In genomic region chr17:8141046-8141445, GRCh38 we compare ENCODE assay signal across 21 cellular contexts. TPM values are rescaled to one million over a fixed set of nuclear protein-coding genes. Genes with fewer than 3 reads are reported as not detected.
DNase-seq lines count a peak whose midpoint lies in the region; ATAC-seq and TF ChIP-seq lines count a peak whose summit lies in the region.
"Had no signal": no experiment of that assay in that cellular context is flagged by ENCODE, and none has a peak within 500 bp of the region (broad histone marks: within the 10 kb centered on the region; RNA-seq: fewer than 3 reads in every experiment).

No MANE protein-coding gene starts in this region.

- no peak overlapping the region for H3K4me3 Mint-ChIP-seq in activated naive CD8-positive, alpha-beta T cell treated with anti-CD3 and anti-CD28 coated beads, Interleukin-2, amount 10 ng/mL, durations not matched to agents 7 days and 5 days
- no peak overlapping the region for H3K4me3 Mint-ChIP-seq in activated naive CD8-positive, alpha-beta T cell treated with anti-CD3 and anti-CD28 coated beads for 36 hours
- H3K4me3 Mint-ChIP-seq in chondrocyte (ENCODE audit: unreplicated experiment), result no peak overlapping the region
- peak overlapping the region; percentile 31 for H3K4me3 Mint-ChIP-seq in neural crest cell
- H3K4me3 Mint-ChIP-seq: activated B cell treated with CpG ODN at 0.5 μM for 24 hours, CD14-positive monocyte, endodermal cell had no signal

- TF ChIP-seq CTCF in chondrocyte (IDR thresholded peaks at IDR 0.05), result no peak
- TF ChIP-seq CTCF in neural crest cell (conservative IDR thresholded peaks at IDR 0.05), result no peak
- no peak for TF ChIP-seq CTCF in tibial artery (IDR thresholded peaks at IDR 0.05)

- no peak for ATAC-seq in activated naive CD8-positive, alpha-beta T cell treated with anti-CD3 and anti-CD28 coated beads, Interleukin-2, amount 10 ng/mL, durations not matched to agents 7 days and 5 days (ENCODE audit: low read depth)
- no peak for ATAC-seq in HG02571 (IDR thresholded peaks at IDR 0.05; ENCODE audit: unreplicated experiment)

- H3K27ac ChIP-seq in tibial artery, result peak overlapping the region; percentile 81 to 83

- intact Hi-C loops in tibial artery (cut with DNase I; ENCODE audit: low total_unique reads), result no loop called here

- peaks cover 4% of the 10 kb centered on the region for H3K4me1 Mint-ChIP-seq in activated naive CD8-positive, alpha-beta T cell treated with anti-CD3 and anti-CD28 coated beads, Interleukin-2, amount 10 ng/mL, durations not matched to agents 7 days and 5 days
- H3K4me1 Mint-ChIP-seq in activated naive CD8-positive, alpha-beta T cell treated with anti-CD3 and anti-CD28 coated beads for 36 hours, result peaks cover 4% of the 10 kb centered on the region
- H3K4me1 Mint-ChIP-seq in chondrocyte (ENCODE audit: low read depth) (no peaks in the 10 kb centered on the region), neural crest cell (no peaks in the 10 kb centered on the region)
- H3K4me1 Mint-ChIP-seq: activated B cell treated with CpG ODN at 0.5 μM for 24 hours, CD14-positive monocyte, endodermal cell had no signal

- peaks cover 67 to 69% (median 68%) of the 10 kb centered on the region in 3 donors for H3K36me3 ChIP-seq in tibial artery

- H3K9me3 Mint-ChIP-seq in activated naive CD8-positive, alpha-beta T cell treated with anti-CD3 and anti-CD28 coated beads, Interleukin-2, amount 10 ng/mL, durations not matched to agents 7 days and 5 days, result no peaks in the 10 kb centered on the region
- H3K9me3 Mint-ChIP-seq in activated naive CD8-positive, alpha-beta T cell treated with anti-CD3 and anti-CD28 coated beads for 36 hours, result no peaks in the 10 kb centered on the region
- H3K9me3 Mint-ChIP-seq in chondrocyte (ENCODE audit: low read depth) (no peaks in the 10 kb centered on the region), neural crest cell (no peaks in the 10 kb centered on the region)
- H3K9me3 Mint-ChIP-seq: activated B cell treated with CpG ODN at 0.5 μM for 24 hours, CD14-positive monocyte, endodermal cell had no signal

- H3K27me3 ChIP-seq in tibial artery, result no peaks in the 10 kb centered on the region
- H3K27me3 ChIP-seq: testis had no signal

- H3K4me3 ChIP-seq in tibial artery, result no peak overlapping the region
- H3K4me3 ChIP-seq: testis had no signal

- peak overlapping the region; percentile 24 for H3K27ac Mint-ChIP-seq in activated naive CD8-positive, alpha-beta T cell treated with anti-CD3 and anti-CD28 coated beads, Interleukin-2, amount 10 ng/mL, durations not matched to agents 7 days and 5 days
- H3K27ac Mint-ChIP-seq in activated naive CD8-positive, alpha-beta T cell treated with anti-CD3 and anti-CD28 coated beads for 36 hours, result no peak overlapping the region
- H3K27ac Mint-ChIP-seq in chondrocyte (ENCODE audit: unreplicated experiment), result peak overlapping the region; percentile 59
- H3K27ac Mint-ChIP-seq in neural crest cell (ENCODE audit: unreplicated experiment), result peak overlapping the region; percentile 44
- H3K27ac Mint-ChIP-seq: activated B cell treated with CpG ODN at 0.5 μM for 24 hours, endodermal cell had no signal

- H3K4me1 ChIP-seq in tibial artery, result peaks cover 0 to 55% (median 28%) of the 10 kb centered on the region in 4 donors
- H3K4me1 ChIP-seq: testis had no signal

- H3K36me3 Mint-ChIP-seq in activated naive CD8-positive, alpha-beta T cell treated with anti-CD3 and anti-CD28 coated beads, Interleukin-2, amount 10 ng/mL, durations not matched to agents 7 days and 5 days, result peaks cover 5% of the 10 kb centered on the region
- H3K36me3 Mint-ChIP-seq in activated naive CD8-positive, alpha-beta T cell treated with anti-CD3 and anti-CD28 coated beads for 36 hours, result peaks cover 10% of the 10 kb centered on the region
- H3K36me3 Mint-ChIP-seq in chondrocyte (ENCODE audit: low read depth) (peaks cover 30% of the 10 kb centered on the region), neural crest cell (ENCODE audit: low read depth) (peaks cover under 1% of the 10 kb centered on the region)

- H3K27me3 Mint-ChIP-seq in activated naive CD8-positive, alpha-beta T cell treated with anti-CD3 and anti-CD28 coated beads, Interleukin-2, amount 10 ng/mL, durations not matched to agents 7 days and 5 days, result peaks cover 3% of the 10 kb centered on the region
- H3K27me3 Mint-ChIP-seq in activated naive CD8-positive, alpha-beta T cell treated with anti-CD3 and anti-CD28 coated beads for 36 hours, result peaks cover 4% of the 10 kb centered on the region
- no peaks in the 10 kb centered on the region for H3K27me3 Mint-ChIP-seq in chondrocyte (ENCODE audit: low read depth)
- H3K27me3 Mint-ChIP-seq in neural crest cell (ENCODE audit: low read depth), result peaks cover 3% of the 10 kb centered on the region
- H3K27me3 Mint-ChIP-seq: activated B cell treated with CpG ODN at 0.5 μM for 24 hours had no signal

- POLR2A ChIA-PET in activated naive CD8-positive, alpha-beta T cell treated with anti-CD3 and anti-CD28 coated beads, Interleukin-2, amount 10 ng/mL, durations not matched to agents 7 days and 5 days (lab: Charles Lee), result interaction anchor here (1.1 to 4.5 kb wide), 5 partner anchors 10 to 32 kb away, joined by 3 to 39 read pairs (median 5); no protein-coding TSS in a partner anchor

- no peaks in the 10 kb centered on the region for H3K9me3 ChIP-seq in tibial artery
- H3K9me3 ChIP-seq: testis had no signal

- no peak for DNase-seq in activated naive CD8-positive, alpha-beta T cell treated with anti-CD3 and anti-CD28 coated beads, Interleukin-2, amount 10 ng/mL, durations not matched to agents 7 days and 5 days
- no peak for DNase-seq in activated naive CD8-positive, alpha-beta T cell treated with anti-CD3 and anti-CD28 coated beads for 36 hours
- no peak for DNase-seq in chondrocyte (ENCODE audit: low spot score)
- DNase-seq in neural crest cell (ENCODE audit: low read depth, low spot score), result no peak
- peak; percentile 25 to 76 for DNase-seq in tibial artery
- DNase-seq in cortex of kidney (lab: John Stamatoyannopoulos, UW), result no peak
- DNase-seq in ureter (ENCODE audit: low spot score), result no peak
- DNase-seq: activated B cell treated with CpG ODN at 0.5 μM for 24 hours; central memory CD4-positive, alpha-beta T cell; DMS79; hippocampal formation; KG1; kidney; midbrain; NCI-H524; SIG-M5; testis had no signal

RNA-seq across cellular contexts. Expression of gene PER1, which starts 11.2 kb away (rescaled TPM):
- 10 to 100 TPM; 52.7 to 53.6 TPM for total RNA-seq in activated naive CD8-positive, alpha-beta T cell treated with anti-CD3 and anti-CD28 coated beads, Interleukin-2, amount 10 ng/mL, durations not matched to agents 7 days and 5 days
- 10 to 100 TPM; 55.7 to 56.1 TPM for total RNA-seq in activated naive CD8-positive, alpha-beta T cell treated with anti-CD3 and anti-CD28 coated beads for 36 hours
- total RNA-seq in chondrocyte (68.0 to 87.6 TPM (median 75.9 TPM) in 3 replicates), neural crest cell (38.3 and 51.6 TPM in 2 replicates), ureter (152 TPM)

RNA-seq across cellular contexts. Expression of gene HES7, which starts 17.1 kb away (rescaled TPM):
- total RNA-seq in activated naive CD8-positive, alpha-beta T cell treated with anti-CD3 and anti-CD28 coated beads, Interleukin-2, amount 10 ng/mL, durations not matched to agents 7 days and 5 days, result under 1 TPM; 0.23 to 0.75 TPM
- total RNA-seq in activated naive CD8-positive, alpha-beta T cell treated with anti-CD3 and anti-CD28 coated beads for 36 hours, result 1 to 10 TPM; 1.9 to 2.0 TPM
- total RNA-seq in chondrocyte (0.51 to 1.5 TPM (median 0.70 TPM) in 3 replicates), neural crest cell (0.41 and 0.56 TPM in 2 replicates), ureter (not detected)

RNA-seq across cellular contexts. Expression of gene VAMP2, which starts 21.7 kb away (rescaled TPM):
- total RNA-seq in activated naive CD8-positive, alpha-beta T cell treated with anti-CD3 and anti-CD28 coated beads, Interleukin-2, amount 10 ng/mL, durations not matched to agents 7 days and 5 days, result 100 to 1,000 TPM; 116 to 118 TPM
- total RNA-seq in activated naive CD8-positive, alpha-beta T cell treated with anti-CD3 and anti-CD28 coated beads for 36 hours, result 10 to 100 TPM; 27.7 to 28.4 TPM
- total RNA-seq in chondrocyte (45.4 to 58.1 TPM (median 46.7 TPM) in 3 replicates), neural crest cell (47.2 and 49.7 TPM in 2 replicates), ureter (87.9 TPM)

RNA-seq across cellular contexts. Expression of gene ALOXE3, which starts 22.7 kb away (rescaled TPM):
- total RNA-seq in activated naive CD8-positive, alpha-beta T cell treated with anti-CD3 and anti-CD28 coated beads, Interleukin-2, amount 10 ng/mL, durations not matched to agents 7 days and 5 days, result not detected
- total RNA-seq in activated naive CD8-positive, alpha-beta T cell treated with anti-CD3 and anti-CD28 coated beads for 36 hours, result under 1 TPM in 1 of 2 experiments, not detected in 1; 0.10 TPM
- total RNA-seq in chondrocyte (0.12 to 0.13 TPM (median 0.12 TPM) in 3 replicates), neural crest cell (0.09 TPM in 1 of 2 replicates, not detected in the other), ureter (0.44 TPM)
- total RNA-seq: activated B cell treated with CpG ODN at 0.5 μM for 24 hours; kidney; T-helper 2 cell treated with Interferon-gamma antibody and Interleukin-4, amounts not matched to agents 100 ng/mL and 5 ng/mL, for 36 hours had no signal

RNA-seq across cellular contexts. Expression of gene TMEM107, which starts 35.1 kb away (rescaled TPM):
- total RNA-seq in activated naive CD8-positive, alpha-beta T cell treated with anti-CD3 and anti-CD28 coated beads, Interleukin-2, amount 10 ng/mL, durations not matched to agents 7 days and 5 days, result 10 to 100 TPM; 39.5 to 46.4 TPM
- 10 to 100 TPM; 26.0 to 26.3 TPM for total RNA-seq in activated naive CD8-positive, alpha-beta T cell treated with anti-CD3 and anti-CD28 coated beads for 36 hours
- 7.8 to 12.1 TPM (median 8.4 TPM) in 3 replicates for total RNA-seq in chondrocyte
- total RNA-seq in neural crest cell, result 41.4 and 45.7 TPM in 2 replicates
- total RNA-seq in ureter, result 17.1 TPM

Comparison
In these comparisons a context has a peak if more than half of its experiments do, and no peak if none do; other contexts are left out.
1. DNase-seq: peak in tibial artery (2 of 2); none in activated naive CD8-positive, alpha-beta T cell treated with anti-CD3 and anti-CD28 coated beads, Interleukin-2, amount 10 ng/mL, durations not matched to agents 7 days and 5 days (single experiment), activated naive CD8-positive, alpha-beta T cell treated with anti-CD3 and anti-CD28 coated beads for 36 hours (single experiment), chondrocyte (single experiment), neural crest cell (single experiment), cortex of kidney (single experiment) and ureter (single experiment).